ENCODE assay signal across 10 cellular contexts in genomic region chr6:14705841-14706377, GRCh38.
DNase-seq lines count a peak whose midpoint lies in the region; ATAC-seq, FAIRE-seq and TF ChIP-seq lines count a peak whose summit lies in the region.
"Had no signal": no experiment of that assay in that cellular context is flagged by ENCODE, and none has a peak within 500 bp of the region (broad histone marks: within the 10 kb centered on the region; RNA-seq: fewer than 3 reads in every experiment).

No MANE protein-coding gene starts in this region.

- peak overlapping the region; percentile 91 for H3K27ac Mint-ChIP-seq in activated T-helper 2 cell treated with anti-CD3 and anti-CD28 coated beads, Interferon-gamma antibody, Interleukin-2, Interleukin-4, amounts not matched to agents 10 μg/mL and 5 μg/mL and 100 μg/mL, durations not matched to agents 14 hours and 24 hours and 36 hours

- H3K4me2 ChIP-seq in HCT116 (ENCODE audit: low read length) = peak overlapping the region; percentile 48; the same call in 1 of the 2 replicates

- H3K79me2 ChIP-seq in HCT116 (ENCODE audit: insufficient read depth, low read length) = no peaks in the 10 kb centered on the region

- no peaks in the 10 kb centered on the region for H3K27me3 ChIP-seq in HCT116 (ENCODE audit: insufficient read depth, low read length)
- H3K27me3 ChIP-seq in foreskin keratinocyte = no peaks in the 10 kb centered on the region
- H3K27me3 ChIP-seq in sigmoid colon = no peaks in the 10 kb centered on the region
- H3K27me3 ChIP-seq: BLaER1 treated with 17β-estradiol and CSF1 and Interleukin-3, amounts not matched to agents 10 nM and 100 nM had no signal

- ATAC-seq in HCT116 (no peak), foreskin keratinocyte (no peak), HG03571 (IDR thresholded peaks at IDR 0.05; ENCODE audit: unreplicated experiment) (no peak), GM18505 (IDR thresholded peaks at IDR 0.05; ENCODE audit: unreplicated experiment) (no peak)

- no peak for FAIRE-seq in urothelium cell line (lab: Jason Lieb, UNC)

- intact Hi-C loops in HCT116 (cut with micrococcal nuclease) (no loop called here), sigmoid colon (cut with DNase I) (no loop called here)
- intact Hi-C loops in activated T-helper 2 cell treated with anti-CD3 and anti-CD28 coated beads, Interferon-gamma antibody, Interleukin-2, Interleukin-4, amounts not matched to agents 10 μg/mL and 5 μg/mL and 100 μg/mL, durations not matched to agents 14 hours and 24 hours and 36 hours (cut with micrococcal nuclease) = loop anchor here (1.0 kb wide), 1 partner anchor 27 kb away; no protein-coding TSS in a partner anchor

- peaks cover 0 to 36% of the 10 kb centered on the region in 2 experiments; a peak in 2 of 4 replicates for H3K4me1 ChIP-seq in HCT116 (ENCODE audit: control insufficient read depth in 1 of 2, insufficient read depth in 2 of 2, low read length in 2 of 2)
- peaks cover 24% of the 10 kb centered on the region for H3K4me1 ChIP-seq in foreskin keratinocyte
- peaks cover 0 to 24% (median 16%) of the 10 kb centered on the region in 4 donors for H3K4me1 ChIP-seq in sigmoid colon

- TF ChIP-seq EP300 in sigmoid colon (IDR thresholded peaks at IDR 0.05) = no peak

- no TSS peak for BruUV-seq in HCT116 (replicated peaks; lab: Mats Ljungman, UMichigan)

- no peaks in the 10 kb centered on the region for H3K9me2 ChIP-seq in HCT116 (ENCODE audit: insufficient read depth)

- TF ChIP-seq CTCF in HCT116 (IDR thresholded peaks at IDR 0.05 in 2 of 3, conservative IDR thresholded peaks at IDR 0.05 in 1 of 3; ENCODE audit: borderline replicate concordance in 1 of 3, insufficient read depth in 1 of 3, low read depth in 2 of 3, low read length in 2 of 3) = no peak
- TF ChIP-seq CTCF in foreskin keratinocyte (conservative IDR thresholded peaks at IDR 0.05) = no peak
- no peak for TF ChIP-seq CTCF in sigmoid colon (IDR thresholded peaks at IDR 0.05)

- H3K36me3 Mint-ChIP-seq in activated T-helper 2 cell treated with anti-CD3 and anti-CD28 coated beads, Interferon-gamma antibody, Interleukin-2, Interleukin-4, amounts not matched to agents 10 μg/mL and 5 μg/mL and 100 μg/mL, durations not matched to agents 14 hours and 24 hours and 36 hours (ENCODE audit: low read depth) = peaks cover 6% of the 10 kb centered on the region

- no peak for DNase-seq in HCT116 (ENCODE audit: low read depth, low spot score)
- DNase-seq in activated T-helper 2 cell treated with anti-CD3 and anti-CD28 coated beads, Interferon-gamma antibody, Interleukin-2, Interleukin-4, amounts not matched to agents 10 μg/mL and 5 μg/mL and 100 μg/mL, durations not matched to agents 14 hours and 24 hours and 36 hours (ENCODE audit: low spot score) = no peak
- DNase-seq in foreskin keratinocyte = no peak
- DNase-seq in sigmoid colon = no peak
- DNase-seq in urothelium cell line (ENCODE audit: low spot score) = no peak
- DNase-seq in OCI-M2 (lab: John Stamatoyannopoulos, UW; ENCODE audit: unreplicated experiment) = no peak
- DNase-seq: DND-41 had no signal

- H3K27ac ChIP-seq in HCT116 (ENCODE audit: low read depth, low read length) = no peak overlapping the region
- peak overlapping the region; percentile 92 for H3K27ac ChIP-seq in foreskin keratinocyte
- peak overlapping the region; percentile 29 to 67 (median 58) for H3K27ac ChIP-seq in sigmoid colon

- no peaks in the 10 kb centered on the region for H3K27me3 Mint-ChIP-seq in activated T-helper 2 cell treated with anti-CD3 and anti-CD28 coated beads, Interferon-gamma antibody, Interleukin-2, Interleukin-4, amounts not matched to agents 10 μg/mL and 5 μg/mL and 100 μg/mL, durations not matched to agents 14 hours and 24 hours and 36 hours (ENCODE audit: low read depth)

- WGBS in sigmoid colon, 2 donors = 43 to 75% methylated on average over 4 of the region's 4 CpGs

- H3K9me3 Mint-ChIP-seq in activated T-helper 2 cell treated with anti-CD3 and anti-CD28 coated beads, Interferon-gamma antibody, Interleukin-2, Interleukin-4, amounts not matched to agents 10 μg/mL and 5 μg/mL and 100 μg/mL, durations not matched to agents 14 hours and 24 hours and 36 hours = peaks cover 15% of the 10 kb centered on the region

- no peak overlapping the region for H3K9ac ChIP-seq in HCT116 (ENCODE audit: low read length)
- H3K9ac ChIP-seq: BLaER1 treated with 17β-estradiol and CSF1 and Interleukin-3, amounts not matched to agents 10 nM and 100 nM had no signal

- H3K4me1 Mint-ChIP-seq in activated T-helper 2 cell treated with anti-CD3 and anti-CD28 coated beads, Interferon-gamma antibody, Interleukin-2, Interleukin-4, amounts not matched to agents 10 μg/mL and 5 μg/mL and 100 μg/mL, durations not matched to agents 14 hours and 24 hours and 36 hours (ENCODE audit: low read depth) = peaks cover 44% of the 10 kb centered on the region

- TF ChIP-seq POLR2A in HCT116 (IDR thresholded peaks at IDR 0.05; ENCODE audit: borderline replicate concordance, extremely low read depth, insufficient read depth, insufficient read length) = no peak
- TF ChIP-seq POLR2A in sigmoid colon (IDR thresholded peaks at IDR 0.05) = no peak
- TF ChIP-seq POLR2A in GM18505 (IDR thresholded peaks at IDR 0.05; ENCODE audit: borderline replicate concordance, extremely low read depth, insufficient read depth, insufficient read length) = no peak

- no peak overlapping the region for H3K4me3 Mint-ChIP-seq in activated T-helper 2 cell treated with anti-CD3 and anti-CD28 coated beads, Interferon-gamma antibody, Interleukin-2, Interleukin-4, amounts not matched to agents 10 μg/mL and 5 μg/mL and 100 μg/mL, durations not matched to agents 14 hours and 24 hours and 36 hours (ENCODE audit: low read depth)

- RAD21 ChIA-PET in HCT116 (lab: Charles Lee; ENCODE audit: low non-redundant PET in 1 of 2, low total read pairs in 2 of 2, uncharacterized antibody in 2 of 2, unreplicated experiment in 2 of 2) = no interaction called here

- H2AFZ ChIP-seq in HCT116 (ENCODE audit: low read depth, low read length, poor library complexity, severe bottlenecking) = no peak overlapping the region

- CTCF ChIA-PET in HCT116 (lab: Charles Lee) = no interaction called here

- H3K4me3 ChIP-seq in HCT116 (replicated peaks in 1 of 2; ENCODE audit: low read depth in 1 of 2, low read length in 2 of 2) (no peak overlapping the region), sigmoid colon (no peak overlapping the region)
- H3K4me3 ChIP-seq: BLaER1 treated with 17β-estradiol and CSF1 and Interleukin-3, amounts not matched to agents 10 nM and 100 nM had no signal

- TF ChIP-seq RAD21 in HCT116 (IDR thresholded peaks at IDR 0.05; ENCODE audit: low read depth) = no peak

- H3K9me3 ChIP-seq in HCT116 (ENCODE audit: control insufficient read depth in 1 of 2, insufficient read depth in 1 of 2, low read depth in 1 of 2, low read length in 2 of 2) (no peaks in the 10 kb centered on the region), sigmoid colon (peaks cover 0 to 6% (median under 1%) of the 10 kb centered on the region in 4 donors)

- H3K36me3 ChIP-seq in HCT116 (ENCODE audit: control insufficient read depth in 1 of 2, insufficient read depth in 2 of 2, low read length in 2 of 2) = no peaks in the 10 kb centered on the region
- H3K36me3 ChIP-seq in sigmoid colon = no peaks in the 10 kb centered on the region

- no peaks in the 10 kb centered on the region for H4K20me1 ChIP-seq in HCT116 (ENCODE audit: insufficient read depth)
- H4K20me1 ChIP-seq: BLaER1 treated with 17β-estradiol and CSF1 and Interleukin-3, amounts not matched to agents 10 nM and 100 nM had no signal

- POLR2A ChIA-PET in HCT116 (lab: Charles Lee) = no interaction called here

TF ChIP-seq in HCT116, 20 proteins besides CTCF, POLR2A, EP300 and RAD21 (continues in another document):
- TF ChIP-seq YY1 (IDR thresholded peaks at IDR 0.05; ENCODE audit: extremely low read depth, insufficient replicate concordance, low read depth, low read length) (no peak), SP1 (IDR thresholded peaks at IDR 0.05; ENCODE audit: low read depth) (no peak), ZFX (IDR thresholded peaks at IDR 0.05) (no peak), EZH2 (IDR thresholded peaks at IDR 0.05) (no peak), EZH2phosphoT487 (IDR thresholded peaks at IDR 0.05; ENCODE audit: borderline replicate concordance) (no peak), MAX (IDR thresholded peaks at IDR 0.05) (no peak), SRF (IDR thresholded peaks at IDR 0.05; ENCODE audit: low read depth) (no peak), ATF3 (IDR thresholded peaks at IDR 0.05) (no peak), CEBPB (IDR thresholded peaks at IDR 0.05; ENCODE audit: low read depth) (no peak), ELF1 (IDR thresholded peaks at IDR 0.05; ENCODE audit: borderline replicate concordance, low read depth) (no peak), JUND (IDR thresholded peaks at IDR 0.05) (no peak), ZBTB33 (IDR thresholded peaks at IDR 0.05; ENCODE audit: extremely low read depth, insufficient replicate concordance, low read length) (no peak), POLR2AphosphoS5 (IDR thresholded peaks at IDR 0.05; ENCODE audit: low read depth, low read length) (no peak), SIN3A (IDR thresholded peaks at IDR 0.05; ENCODE audit: low read depth) (no peak), ZNF274 (IDR thresholded peaks at IDR 0.05; ENCODE audit: low read depth, low read length) (no peak), TCF7L2 (IDR thresholded peaks at IDR 0.05; ENCODE audit: borderline replicate concordance, extremely low read depth, insufficient read depth, insufficient read length) (no peak)
